8 cellular contexts compared by ENCODE assay signal in genomic region chr10:5291501-5292195, GRCh38.
DNase-seq lines count a peak whose midpoint lies in the region; ATAC-seq, FAIRE-seq and TF ChIP-seq lines count a peak whose summit lies in the region.

No MANE protein-coding gene starts in this region.

- no peak overlapping the region; the same call in 1 of the 2 replicates for H2BK12ac ChIP-seq in H1 (ENCODE audit: low read depth, low read length)

- H3K18ac ChIP-seq in H1 (ENCODE audit: extremely low read depth, low read length) = no peak overlapping the region

- WGBS in H1 (ENCODE audit: extremely low coverage in 1 of 2, insufficient coverage in 1 of 2, insufficient read length in 1 of 2, insufficient replicate concordance in 2 of 2, low coverage in 1 of 2, low lambda C conversion rate in 2 of 2, missing lambda C conversion rate in 1 of 2), 2 experiments = 92% methylated on average over 13 of the region's 13 CpGs; no CpG with 5 or more reads in 1 of the 2 experiments

- H3K9me3 ChIP-seq in H1 (ENCODE audit: insufficient read depth in 2 of 2, low read depth in 1 of 2, low read length in 1 of 2) = no peaks in the 10 kb centered on the region

- H3K27ac Mint-ChIP-seq in Calu3 (ENCODE audit: unreplicated experiment) = peak overlapping the region; percentile 81
- peak overlapping the region; percentile 98 for H3K27ac Mint-ChIP-seq in activated CD4-positive, alpha-beta T cell treated with anti-CD3 and anti-CD28 coated beads for 36 hours
- H3K27ac Mint-ChIP-seq in natural killer cell treated with Interleukin-12 subunit alpha and Interleukin-12 subunit beta and Interleukin-15 and Interleukin-18, amount 100 ng/mL, for 72 hours = peak overlapping the region; percentile 99

- no peak for TF ChIP-seq EP300 in H1 (IDR thresholded peaks at IDR 0.05; ENCODE audit: borderline replicate concordance in 1 of 2, low read depth in 2 of 2, low read length in 2 of 2)

- H3K27ac ChIP-seq in H1 (ENCODE audit: low read depth, low read length) = no peak overlapping the region

- H3K9me3 Mint-ChIP-seq in Calu3 (ENCODE audit: low read depth, unreplicated experiment) = peaks cover 6% of the 10 kb centered on the region
- peaks cover 5% of the 10 kb centered on the region for H3K9me3 Mint-ChIP-seq in activated CD4-positive, alpha-beta T cell treated with anti-CD3 and anti-CD28 coated beads for 36 hours (ENCODE audit: low read depth)
- peaks cover 7% of the 10 kb centered on the region for H3K9me3 Mint-ChIP-seq in natural killer cell treated with Interleukin-12 subunit alpha and Interleukin-12 subunit beta and Interleukin-15 and Interleukin-18, amount 100 ng/mL, for 72 hours

- POLR2A ChIA-PET in activated CD4-positive, alpha-beta T cell treated with anti-CD3 and anti-CD28 coated beads for 36 hours (lab: Charles Lee) = no interaction called here
- POLR2A ChIA-PET in H1 (lab: Charles Lee; ENCODE audit: partially characterized antibody) = no interaction called here

- no peaks in the 10 kb centered on the region for H3K36me3 ChIP-seq in H1 (ENCODE audit: control insufficient read depth in 2 of 4, insufficient read depth in 4 of 4, low read length in 3 of 4)

- CTCF ChIA-PET in Calu3 (lab: Charles Lee) = interaction anchor here (1.0 kb wide), 2 partner anchors 150 to 442 kb away, joined by 3 read pairs; no protein-coding TSS in a partner anchor
- CTCF ChIA-PET in activated CD4-positive, alpha-beta T cell treated with anti-CD3 and anti-CD28 coated beads for 36 hours (lab: Charles Lee) = no interaction called here
- CTCF ChIA-PET in H1 (lab: Charles Lee; ENCODE audit: partially characterized antibody) = interaction anchor here (0.9 to 3.2 kb wide), 6 partner anchors 8 to 442 kb away, joined by 3 to 21 read pairs (median 4); no protein-coding TSS in a partner anchor

- no peaks in the 10 kb centered on the region for H3K23me2 ChIP-seq in H1 (ENCODE audit: low read depth, low read length)

- no peak overlapping the region for H3K4me2 ChIP-seq in H1 (ENCODE audit: insufficient read depth in 1 of 2, low read depth in 2 of 2, low read length in 2 of 2)

- H3K79me2 ChIP-seq in H1 (ENCODE audit: control insufficient read depth in 1 of 2, insufficient read depth in 2 of 2, low read length in 2 of 2) = no peaks in the 10 kb centered on the region

- no peak overlapping the region for H2BK15ac ChIP-seq in H1 (ENCODE audit: low read length)

- no peak overlapping the region for H3K14ac ChIP-seq in H1 (ENCODE audit: insufficient read length)

- no peaks in the 10 kb centered on the region for H3K79me1 ChIP-seq in H1 (ENCODE audit: low read depth, low read length)

- intact Hi-C loops in Calu3 (cut with micrococcal nuclease; ENCODE audit: unreplicated experiment) = loop anchor here (5.0 kb wide), 1 partner anchor 91 kb away; no protein-coding TSS in a partner anchor
- intact Hi-C loops in activated CD4-positive, alpha-beta T cell treated with anti-CD3 and anti-CD28 coated beads for 36 hours (cut with DNase I, micrococcal nuclease) = loop anchor here (5.0 to 10.0 kb wide), 2 partner anchors 141 to 197 kb away; partner anchors contain the start of gene AKR1C3 (in 1 of the 2)

- BruUV-seq in Calu3 (replicated peaks; lab: Mats Ljungman, UMichigan) = no TSS peak

- H4K20me1 ChIP-seq in H1 (replicated peaks in 1 of 2; ENCODE audit: control insufficient read depth in 1 of 2, insufficient read depth in 2 of 2, low read length in 2 of 2) = no peaks in the 10 kb centered on the region

- H2BK20ac ChIP-seq in H1 (ENCODE audit: low read length) = no peak overlapping the region

- no peak overlapping the region for H2AK5ac ChIP-seq in H1 (ENCODE audit: low read depth, low read length)

- no peaks in the 10 kb centered on the region; a peak in 1 of 7 replicates for H3K27me3 ChIP-seq in H1 (replicated peaks in 1 of 4; ENCODE audit: control insufficient read depth in 3 of 4, extremely low read depth in 1 of 4, insufficient read depth in 3 of 4, low read length in 3 of 4)

- no peaks in the 10 kb centered on the region for H3K27me3 Mint-ChIP-seq in Calu3 (ENCODE audit: unreplicated experiment)
- no peaks in the 10 kb centered on the region for H3K27me3 Mint-ChIP-seq in activated CD4-positive, alpha-beta T cell treated with anti-CD3 and anti-CD28 coated beads for 36 hours
- no peaks in the 10 kb centered on the region for H3K27me3 Mint-ChIP-seq in natural killer cell treated with Interleukin-12 subunit alpha and Interleukin-12 subunit beta and Interleukin-15 and Interleukin-18, amount 100 ng/mL, for 72 hours

- no peak for TF ChIP-seq RAD21 in H1 (IDR thresholded peaks at IDR 0.05 in 1 of 2, conservative IDR thresholded peaks at IDR 0.05 in 1 of 2; ENCODE audit: low read depth in 2 of 2, low read length in 2 of 2)

- no peak overlapping the region for H2BK120ac ChIP-seq in H1 (replicated peaks; ENCODE audit: low read depth, low read length)

- FAIRE-seq in H1 (lab: Jason Lieb, UNC) = no peak

- H3K4ac ChIP-seq in H1 (replicated peaks; ENCODE audit: insufficient read length, low read depth, low read length) = no peak overlapping the region

- H4K91ac ChIP-seq in H1 (replicated peaks; ENCODE audit: insufficient read length, low read length) = no peak overlapping the region

- peak overlapping the region; percentile 37 for H3K4me3 Mint-ChIP-seq in Calu3 (ENCODE audit: low read depth, unreplicated experiment)
- peak overlapping the region; percentile 76 for H3K4me3 Mint-ChIP-seq in activated CD4-positive, alpha-beta T cell treated with anti-CD3 and anti-CD28 coated beads for 36 hours
- H3K4me3 Mint-ChIP-seq in natural killer cell treated with Interleukin-12 subunit alpha and Interleukin-12 subunit beta and Interleukin-15 and Interleukin-18, amount 100 ng/mL, for 72 hours = peak overlapping the region; percentile 89

- no peak overlapping the region for H4K8ac ChIP-seq in H1 (ENCODE audit: extremely low read depth, insufficient read depth, low read length)

- peaks cover 44% of the 10 kb centered on the region for H3K4me1 Mint-ChIP-seq in Calu3 (ENCODE audit: low read depth, unreplicated experiment)
- H3K4me1 Mint-ChIP-seq in activated CD4-positive, alpha-beta T cell treated with anti-CD3 and anti-CD28 coated beads for 36 hours = peaks cover 55% of the 10 kb centered on the region
- H3K4me1 Mint-ChIP-seq in natural killer cell treated with Interleukin-12 subunit alpha and Interleukin-12 subunit beta and Interleukin-15 and Interleukin-18, amount 100 ng/mL, for 72 hours (ENCODE audit: low read depth in 2 of 2) = peaks cover 77 to 78% of the 10 kb centered on the region in 2 donors

- peaks cover 24% of the 10 kb centered on the region for H3K36me3 Mint-ChIP-seq in Calu3 (ENCODE audit: insufficient read depth, unreplicated experiment)
- peaks cover 2% of the 10 kb centered on the region for H3K36me3 Mint-ChIP-seq in activated CD4-positive, alpha-beta T cell treated with anti-CD3 and anti-CD28 coated beads for 36 hours (ENCODE audit: low read depth)
- H3K36me3 Mint-ChIP-seq in natural killer cell treated with Interleukin-12 subunit alpha and Interleukin-12 subunit beta and Interleukin-15 and Interleukin-18, amount 100 ng/mL, for 72 hours = peaks cover 41% of the 10 kb centered on the region

- no peak overlapping the region for H3K23ac ChIP-seq in H1 (ENCODE audit: insufficient read length)

- H4K5ac ChIP-seq in H1 (ENCODE audit: insufficient read length, low read depth, low read length) = no peak overlapping the region

- H3K56ac ChIP-seq in H1 (replicated peaks; ENCODE audit: insufficient read length, low read depth, low read length) = no peak overlapping the region

- H2BK5ac ChIP-seq in H1 (ENCODE audit: low read depth, low read length) = no peak overlapping the region

- no peaks in the 10 kb centered on the region; a peak in 1 of 7 replicates for H3K4me1 ChIP-seq in H1 (replicated peaks in 1 of 4; ENCODE audit: control insufficient read depth in 3 of 4, insufficient read depth in 4 of 4, low read length in 3 of 4)

- ATAC-seq in activated CD4-positive, alpha-beta T cell treated with anti-CD3 and anti-CD28 coated beads for 36 hours = peak; percentile 75
- ATAC-seq in natural killer cell treated with Interleukin-12 subunit alpha and Interleukin-12 subunit beta and Interleukin-15 and Interleukin-18, amount 100 ng/mL, for 72 hours = peak; percentile 89 to 96
- no peak for ATAC-seq in GM19467 (IDR thresholded peaks at IDR 0.05; ENCODE audit: unreplicated experiment)

- peak overlapping the region; percentile 3; the same call in 1 of the 2 replicates for H2AFZ ChIP-seq in H1 (ENCODE audit: low read length)

- H3K9ac ChIP-seq in H1 (replicated peaks in 1 of 4; ENCODE audit: extremely low read depth in 1 of 4, low read depth in 3 of 4, low read length in 3 of 4) = no peak overlapping the region

- TF ChIP-seq CTCF in Calu3 (IDR thresholded peaks at IDR 0.05; ENCODE audit: unreplicated experiment) (no peak), H1 (IDR thresholded peaks at IDR 0.05; ENCODE audit: control extremely low read depth in 1 of 3, insufficient read depth in 1 of 3, low read depth in 1 of 3, low read length in 3 of 3) (no peak)

- H3K4me3 ChIP-seq in H1 (ENCODE audit: extremely low read depth in 1 of 4, insufficient read depth in 2 of 4, low read depth in 3 of 4, low read length in 4 of 4) = no peak overlapping the region

- TF ChIP-seq POLR2A in H1 (IDR thresholded peaks at IDR 0.05; ENCODE audit: control extremely low read depth in 1 of 2, low read depth in 2 of 2, low read length in 2 of 2) = no peak

- DNase-seq in Calu3 (peak; percentile 54), M059J (ENCODE audit: low read depth) (peak; percentile 73), H1 (ENCODE audit: low read depth in 1 of 2, low spot score in 2 of 2) (no peak), D341Med (ENCODE audit: low spot score) (no peak), kidney glomerular epithelial cell (lab: John Stamatoyannopoulos, UW) (no peak)
- peak; percentile 72 for DNase-seq in activated CD4-positive, alpha-beta T cell treated with anti-CD3 and anti-CD28 coated beads for 36 hours
- peak; percentile 91 for DNase-seq in natural killer cell treated with Interleukin-12 subunit alpha and Interleukin-12 subunit beta and Interleukin-15 and Interleukin-18, amount 100 ng/mL, for 72 hours (ENCODE audit: low spot score)

TF ChIP-seq in H1, 55 proteins besides CTCF, POLR2A, EP300 and RAD21:
- TF ChIP-seq CEBPB (IDR thresholded peaks at IDR 0.05; ENCODE audit: low read depth, low read length) (no peak), RXRA (IDR thresholded peaks at IDR 0.05; ENCODE audit: insufficient read depth, low read depth, low read length) (no peak), SIX5 (IDR thresholded peaks at IDR 0.05; ENCODE audit: low read depth, low read length) (no peak), HDAC2 (IDR thresholded peaks at IDR 0.05; ENCODE audit: borderline replicate concordance in 1 of 2, low read depth in 2 of 2, low read length in 2 of 2) (no peak), ASH2L (IDR thresholded peaks at IDR 0.05; ENCODE audit: low read length) (no peak)

Comparison
In these comparisons a context has a peak if more than half of its experiments do, and no peak if none do; other contexts are left out.
1. DNase-seq: peak in Calu3 (single experiment), M059J (single experiment), activated CD4-positive, alpha-beta T cell treated with anti-CD3 and anti-CD28 coated beads for 36 hours (single experiment) and natural killer cell treated with Interleukin-12 subunit alpha and Interleukin-12 subunit beta and Interleukin-15 and Interleukin-18, amount 100 ng/mL, for 72 hours (single experiment); none in H1 (0 of 2), D341Med (single experiment) and kidney glomerular epithelial cell (single experiment).
2. H3K4me3 Mint-ChIP-seq: peak in every context shown above with its lines; median percentile 89 in natural killer cell treated with Interleukin-12 subunit alpha and Interleukin-12 subunit beta and Interleukin-15 and Interleukin-18, amount 100 ng/mL, for 72 hours; 76 in activated CD4-positive, alpha-beta T cell treated with anti-CD3 and anti-CD28 coated beads for 36 hours; 37 in Calu3.
3. Peak in every context shown above with its lines, with median percentiles within 50 percentile points of each other: H3K27ac Mint-ChIP-seq.